23 cellular contexts compared by ENCODE assay signal in the genomic region with DNA sequence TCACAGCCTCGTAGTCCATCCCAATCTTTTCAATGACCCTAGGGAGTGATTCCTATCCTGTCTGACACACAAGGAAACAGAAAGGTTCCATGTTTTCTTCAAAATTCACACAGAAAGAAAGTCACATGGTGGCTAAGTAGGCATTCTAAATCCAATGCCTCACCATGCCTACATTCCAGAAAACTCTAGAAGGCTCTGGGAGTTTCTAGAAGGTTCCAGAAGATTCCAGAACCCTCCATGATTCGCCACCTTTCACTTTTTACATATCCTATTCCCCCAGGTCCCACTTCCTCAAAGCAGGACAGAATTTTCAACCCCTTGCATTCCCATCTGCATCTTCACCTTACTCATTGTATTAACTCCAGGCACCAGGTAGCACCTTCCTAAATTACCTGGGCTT. TPM values are rescaled to one million over a fixed set of nuclear protein-coding genes. Genes with fewer than 3 reads are reported as not detected.
"Had no signal": no experiment of that assay in that cellular context is flagged by ENCODE, and none has a peak within 500 bp of the region (broad histone marks: within the 10 kb centered on the region; RNA-seq: fewer than 3 reads in every experiment).

No MANE protein-coding gene starts in this region.

- H3K27me3 ChIP-seq: colonic mucosa, esophagus squamous epithelium, gastroesophageal sphincter, left lung, right lobe of liver, testis, transverse colon had no signal

- H3K4me1 Mint-ChIP-seq: immature natural killer cell, nephron had no signal

- H3K27ac Mint-ChIP-seq: immature natural killer cell, nephron had no signal

- H3K27ac ChIP-seq: colonic mucosa, gastroesophageal sphincter, left lung, lower lobe of right lung, parathyroid adenoma, psoas muscle, right lobe of liver, testis had no signal

- H3K9me3 ChIP-seq: colonic mucosa, esophagus squamous epithelium, gastroesophageal sphincter, left lung, lower lobe of right lung, psoas muscle, right lobe of liver, testis, transverse colon had no signal

- DNase-seq: colonic mucosa; dermis blood vessel endothelial cell; esophagus squamous epithelium; foreskin fibroblast; immature natural killer cell; left lung; lower lobe of right lung; mesenchymal stem cell; midbrain; psoas muscle; retina; right lobe of liver; stimulated activated CD4-positive, alpha-beta T cell treated with anti-CD3 and anti-CD28 coated beads, Interleukin-15, amount 100 ng/mL, for 24 hours; stimulated activated CD4-positive, alpha-beta T cell treated with anti-CD3 and anti-CD28 coated beads, Interleukin-1b, Interleukin-23, amount 100 ng/mL, for 48 hours; stimulated activated CD4-positive, alpha-beta T cell treated with anti-CD3 and anti-CD28 coated beads, Interleukin-4, amount 100 ng/mL, for 4 hours; stimulated activated naive CD4-positive, alpha-beta T cell treated with Interleukin-2 at 50 U/mL for 16 hours; testis; transverse colon had no signal

- H3K9me3 Mint-ChIP-seq: immature natural killer cell had no signal

- H3K9ac ChIP-seq: parathyroid adenoma had no signal

- H3K4me3 ChIP-seq: colonic mucosa, esophagus squamous epithelium, gastroesophageal sphincter, left lung, lower lobe of right lung, psoas muscle, right lobe of liver, testis, transverse colon had no signal

- H3K36me3 Mint-ChIP-seq: immature natural killer cell had no signal

- ATAC-seq: gastroesophageal sphincter, left lung, lower lobe of right lung, psoas muscle, right lobe of liver had no signal

- H3K79me2 ChIP-seq: parathyroid adenoma had no signal

- H2AFZ ChIP-seq: parathyroid adenoma had no signal

- FAIRE-seq: keratinocyte had no signal

- H3K36me3 ChIP-seq: colonic mucosa, esophagus squamous epithelium, left lung, lower lobe of right lung, right lobe of liver, transverse colon had no signal

- H3K4me1 ChIP-seq: colonic mucosa, psoas muscle, right lobe of liver, transverse colon had no signal

- H3K4me3 Mint-ChIP-seq: immature natural killer cell, nephron had no signal

RNA-seq across cellular contexts. Expression of gene DIRAS1, which starts 41.7 kb away (rescaled TPM):
- total RNA-seq: epithelial cell of proximal tubule had no signal
- polyA plus RNA-seq: immature natural killer cell had no signal
